ENCODE assay signal across 23 cellular contexts in genomic region chr11:13150487-13150886, GRCh38.
"Had no signal": no experiment of that assay in that cellular context is flagged by ENCODE, and none has a peak within 500 bp of the region (broad histone marks: within the 10 kb centered on the region; RNA-seq: fewer than 3 reads in every experiment).

No MANE protein-coding gene starts in this region.

- H3K4me3 ChIP-seq: heart right ventricle, hepatocyte, left ventricle myocardium inferior, lung, mucosa of descending colon, ovary, right atrium auricular region, right lobe of liver, stomach, testis, thyroid gland, transverse colon, upper lobe of right lung had no signal

- ATAC-seq: heart right ventricle; left cardiac atrium; naive thymus-derived CD4-positive, alpha-beta T cell; stimulated activated naive B cell treated with anti-CD40 and anti-IgM and Interleukin-4, amounts not matched to agents 10 μg/mL and 1 μg/mL and 100 μg/mL, for 72 hours; stimulated activated naive CD8-positive, alpha-beta T cell treated with anti-CD3 and anti-CD28 coated beads, Interleukin-15, Interleukin-2, amounts not matched to agents 100 U/mL and 50 U/mL, for 24 hours; upper lobe of right lung had no signal

- H3K36me3 ChIP-seq: heart right ventricle, left ventricle myocardium inferior, ovary, right atrium auricular region, right lobe of liver, stomach, thyroid gland, transverse colon, upper lobe of right lung had no signal

- H3K79me2 ChIP-seq: hepatocyte had no signal

- H3K27me3 ChIP-seq: hepatocyte, ovary, right atrium auricular region, right lobe of liver, stomach, testis, thyroid gland, transverse colon, upper lobe of right lung had no signal

- DNase-seq: heart right ventricle; islet precursor cell; left cardiac atrium; left ventricle myocardium inferior; midbrain; mucosa of descending colon; naive thymus-derived CD4-positive, alpha-beta T cell; ovary; right lobe of liver; stimulated activated CD4-positive, alpha-beta T cell treated with anti-CD3 and anti-CD28 coated beads, Interleukin-12 subunit alpha, Interleukin-12 subunit beta, amount 100 ng/mL, for 4 hours; stimulated activated CD4-positive, alpha-beta T cell treated with anti-CD3 and anti-CD28 coated beads, Interleukin-15, amount 100 ng/mL, for 24 hours; stimulated activated CD4-positive, alpha-beta T cell treated with anti-CD3 and anti-CD28 coated beads, Interleukin-2, amount 100 ng/mL, for 24 hours; stimulated activated CD4-positive, alpha-beta T cell treated with anti-CD3 and anti-CD28 coated beads, Interleukin-4, amount 100 ng/mL, for 1 hour; stimulated activated naive B cell treated with anti-CD40 and anti-IgM and Interleukin-4, amounts not matched to agents 10 μg/mL and 1 μg/mL and 100 μg/mL, for 72 hours; stimulated activated naive CD8-positive, alpha-beta T cell treated with anti-CD3 and anti-CD28 coated beads, Interleukin-15, Interleukin-2, amounts not matched to agents 100 U/mL and 50 U/mL, for 24 hours; stomach; testis; thyroid gland; transverse colon; upper lobe of right lung had no signal

- H3K9me3 ChIP-seq: ovary, right lobe of liver, testis, thyroid gland, upper lobe of right lung had no signal

- H3K4me1 ChIP-seq: heart right ventricle, left ventricle myocardium inferior, right atrium auricular region, right lobe of liver, stomach, testis, thyroid gland, transverse colon, upper lobe of right lung had no signal

- H2AFZ ChIP-seq: hepatocyte had no signal

- H3K27ac ChIP-seq: heart right ventricle, hepatocyte, left ventricle myocardium inferior, ovary, right atrium auricular region, right lobe of liver, stomach, testis, thyroid gland, transverse colon, upper lobe of right lung had no signal

- H3K4me2 ChIP-seq: hepatocyte had no signal
